Comparison of ENCODE assay signal across 24 cellular contexts in the genomic region with DNA sequence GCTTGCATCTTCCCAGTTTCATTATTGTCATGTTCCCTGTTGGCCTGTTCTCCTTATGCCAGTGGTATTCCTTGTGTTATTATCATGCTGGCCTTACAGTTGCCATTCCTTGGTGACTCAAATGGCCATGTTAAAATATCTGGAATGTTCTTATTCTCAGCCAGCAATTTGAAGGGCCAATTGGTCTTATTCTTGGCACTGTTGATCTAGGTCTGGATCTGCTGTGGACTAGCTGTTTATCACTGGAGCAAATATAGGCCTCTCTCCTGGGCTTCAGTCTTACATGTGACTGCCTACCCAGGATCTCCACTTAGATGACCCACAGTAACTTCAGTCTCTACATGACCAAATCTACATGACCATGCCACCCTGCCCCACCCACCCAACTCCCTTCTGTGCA. TPM values are rescaled to one million over a fixed set of nuclear protein-coding genes. Genes with fewer than 3 reads are reported as not detected.
DNase-seq lines count a peak whose midpoint lies in the region; ATAC-seq and TF ChIP-seq lines count a peak whose summit lies in the region.
"Had no signal": no experiment of that assay in that cellular context is flagged by ENCODE, and none has a peak within 500 bp of the region (broad histone marks: within the 10 kb centered on the region; RNA-seq: fewer than 3 reads in every experiment).

No MANE protein-coding gene starts in this region.

- H3K27me3 ChIP-seq in right atrium auricular region (no peaks in the 10 kb centered on the region), stomach smooth muscle (ENCODE audit: control insufficient read depth in 1 of 2, insufficient read depth in 2 of 2, low read length in 2 of 2) (no peaks in the 10 kb centered on the region)
- H3K27me3 ChIP-seq: BE2C, testis had no signal

- H3K4me3 ChIP-seq in right atrium auricular region (no peak overlapping the region), stomach smooth muscle (ENCODE audit: low read length in 2 of 2) (peak overlapping the region in 1 of 2 donors; percentile 31)
- H3K4me3 ChIP-seq: testis had no signal

- H3K36me3 ChIP-seq in right atrium auricular region (peaks cover 24% of the 10 kb centered on the region), stomach smooth muscle (ENCODE audit: control insufficient read depth in 2 of 2, insufficient read depth in 2 of 2, low read length in 2 of 2) (peaks cover 6% of the 10 kb centered on the region in 2 donors)

- ATAC-seq in left ventricle myocardium superior, result no peak
- ATAC-seq in HG03175 (IDR thresholded peaks at IDR 0.05; ENCODE audit: unreplicated experiment), result no peak
- no peak for ATAC-seq in stimulated activated naive CD8-positive, alpha-beta T cell treated with anti-CD3 and anti-CD28 coated beads, Interleukin-15, Interleukin-2, amounts not matched to agents 100 U/mL and 50 U/mL, for 24 hours

- DNase-seq in right atrium auricular region (ENCODE audit: low spot score) (no peak), left ventricle myocardium superior (no peak), medulla oblongata (ENCODE audit: extremely low spot score) (peak; percentile 47), middle frontal gyrus (ENCODE audit: extremely low spot score, low spot score) (no peak)
- DNase-seq in stimulated activated naive CD8-positive, alpha-beta T cell treated with anti-CD3 and anti-CD28 coated beads, Interleukin-15, Interleukin-2, amounts not matched to agents 100 U/mL and 50 U/mL, for 24 hours, result no peak
- DNase-seq: ACHN; activated CD4-positive, alpha-beta T cell treated with anti-CD3 and anti-CD28 coated beads for 4 hours; activated effector memory CD4-positive, alpha-beta T cell treated with anti-CD3 and anti-CD28 coated beads, Interleukin-2, amount 50 U/mL, for 16 hours; activated naive CD8-positive, alpha-beta T cell treated with anti-CD3 and anti-CD28 coated beads for 36 hours; activated T-cell treated with anti-CD3 and anti-CD28 coated beads for 4 hours; BE2C; cerebellar nuclear complex; Karpas-422; kidney glomerular epithelial cell; NCI-H1694 treated with DMSO at 0.1 percent for 48 hours; NCI-H2171 treated with DMSO at 0.1 percent for 48 hours; NCI-H510A treated with DMSO at 0.1 percent for 48 hours; SW 1271; T-helper 9 cell; testis had no signal

- no peak overlapping the region for H3K9ac ChIP-seq in stomach smooth muscle (ENCODE audit: low read length in 2 of 2)

- H3K9me3 ChIP-seq in right atrium auricular region, result no peaks in the 10 kb centered on the region
- no peaks in the 10 kb centered on the region for H3K9me3 ChIP-seq in stomach smooth muscle (ENCODE audit: control insufficient read depth in 2 of 2, low read length in 2 of 2)
- H3K9me3 ChIP-seq: BE2C, testis had no signal

- peaks cover 0 to 88% of the 10 kb centered on the region in 2 donors for H3K4me1 ChIP-seq in right atrium auricular region
- peaks cover 38% of the 10 kb centered on the region for H3K4me1 ChIP-seq in stomach smooth muscle (ENCODE audit: control insufficient read depth, insufficient read depth, low read length)

- intact Hi-C loops in left ventricle myocardium superior (cut with micrococcal nuclease), result no loop called here

- H3K27ac ChIP-seq in right atrium auricular region, result peak overlapping the region; percentile 96 to 97
- H3K27ac ChIP-seq in stomach smooth muscle (ENCODE audit: low read length), result peak overlapping the region; percentile 26
- H3K27ac ChIP-seq: HL-60, VCaP had no signal

- TF ChIP-seq CTCF in right atrium auricular region (IDR thresholded peaks at IDR 0.05), result no peak

RNA-seq across cellular contexts. Expression of a gene that starts 5.4 kb away (rescaled TPM):
- total RNA-seq in right atrium auricular region, result 10 to 100 TPM; 64.7 to 87.8 TPM
- 89.7 TPM for total RNA-seq in left ventricle myocardium superior

RNA-seq across cellular contexts. Expression of a gene that starts 38.1 kb away (rescaled TPM):
- total RNA-seq in right atrium auricular region, result not detected
- total RNA-seq in left ventricle myocardium superior, result not detected
- total RNA-seq: activated naive CD8-positive, alpha-beta T cell treated with anti-CD3 and anti-CD28 coated beads for 36 hours had no signal
